ENCODE assay signal across 11 cellular contexts in genomic region chr3:107794664-107795443, GRCh38.
DNase-seq lines count a peak whose midpoint lies in the region; ATAC-seq and TF ChIP-seq lines count a peak whose summit lies in the region.
"Had no signal": no experiment of that assay in that cellular context is flagged by ENCODE, and none has a peak within 500 bp of the region (broad histone marks: within the 10 kb centered on the region; RNA-seq: fewer than 3 reads in every experiment).

No MANE protein-coding gene starts in this region.

- no peaks in the 10 kb centered on the region for H3K79me1 ChIP-seq in trophoblast cell (ENCODE audit: low read length)

- H3K4ac ChIP-seq in trophoblast cell (ENCODE audit: low read depth, low read length), result no peak overlapping the region

- no peak overlapping the region for H2BK120ac ChIP-seq in trophoblast cell (ENCODE audit: insufficient read depth, low read length, poor library complexity)

- H3K27ac ChIP-seq in DOHH2 (ENCODE audit: low read depth, low read length) (no peak overlapping the region), PC-3 (ENCODE audit: low read length) (no peak overlapping the region), trophoblast cell (ENCODE audit: low read depth, low read length) (no peak overlapping the region)
- H3K27ac ChIP-seq: skin epidermis had no signal

- H3K27me3 ChIP-seq in DOHH2 (ENCODE audit: control insufficient read depth, low read length) (no peaks in the 10 kb centered on the region), PC-3 (ENCODE audit: low read length) (no peaks in the 10 kb centered on the region), trophoblast cell (ENCODE audit: insufficient read depth, low read length) (no peaks in the 10 kb centered on the region)

- no peak overlapping the region for H2AK5ac ChIP-seq in trophoblast cell (ENCODE audit: low read length)

- H3K36me3 ChIP-seq in DOHH2 (ENCODE audit: control insufficient read depth, low read length) (peaks cover 40% of the 10 kb centered on the region), PC-3 (ENCODE audit: low read depth, low read length) (peaks cover 2% of the 10 kb centered on the region; the same call in 1 of the 2 replicates), trophoblast cell (ENCODE audit: control insufficient read depth in 1 of 2, insufficient read depth in 2 of 2, low read length in 2 of 2) (peaks cover 6 to 8% of the 10 kb centered on the region in 2 experiments)

- WGBS in trophoblast cell (ENCODE audit: extremely low coverage, insufficient coverage, insufficient read length), result no CpG with 5 or more reads among the region's 8 CpGs

- no peaks in the 10 kb centered on the region for H3K79me2 ChIP-seq in DOHH2 (ENCODE audit: control insufficient read depth, low read length)
- no peaks in the 10 kb centered on the region for H3K79me2 ChIP-seq in PC-3 (ENCODE audit: low read length)
- H3K79me2 ChIP-seq in trophoblast cell (ENCODE audit: control insufficient read depth, insufficient read depth, low read length, poor library complexity), result no peaks in the 10 kb centered on the region

- H4K20me1 ChIP-seq in DOHH2 (ENCODE audit: control insufficient read depth, insufficient read depth, low read depth, low read length) (no peaks in the 10 kb centered on the region), PC-3 (ENCODE audit: low read length) (no peaks in the 10 kb centered on the region)

- no peak for TF ChIP-seq POLR2A in GM18505 (IDR thresholded peaks at IDR 0.05; ENCODE audit: borderline replicate concordance, extremely low read depth, insufficient read depth, insufficient read length)

- no peaks in the 10 kb centered on the region for H3F3A ChIP-seq in DOHH2 (ENCODE audit: control insufficient read depth, insufficient read depth)
- no peaks in the 10 kb centered on the region for H3F3A ChIP-seq in PC-3 (ENCODE audit: low read length, unreplicated experiment)

- H3K23ac ChIP-seq in trophoblast cell (ENCODE audit: low read length), result no peak overlapping the region

- H4K12ac ChIP-seq in trophoblast cell (ENCODE audit: low read depth, low read length), result no peak overlapping the region

- TF ChIP-seq CTCF in DOHH2 (IDR thresholded peaks at IDR 0.05; ENCODE audit: low read depth, low read length, poor library complexity, severe bottlenecking) (peak; percentile 34), PC-3 (conservative IDR thresholded peaks at IDR 0.05; ENCODE audit: low read depth, low read length) (peak; percentile 55), fibroblast of the aortic adventitia (IDR thresholded peaks at IDR 0.05; ENCODE audit: insufficient read depth, low read length) (peak; percentile 64), GM10248 (IDR thresholded peaks at IDR 0.05; ENCODE audit: control extremely low read depth, extremely low read depth, low read depth, missing control alignments) (no peak)

- H2AFZ ChIP-seq in PC-3 (ENCODE audit: low read length) (no peak overlapping the region), trophoblast cell (ENCODE audit: insufficient read depth, low read length, poor library complexity) (no peak overlapping the region)

- H3K4me1 ChIP-seq in DOHH2 (ENCODE audit: control insufficient read depth, low read length) (peaks cover 23% of the 10 kb centered on the region), PC-3 (ENCODE audit: insufficient read depth, low read length) (peaks cover 11% of the 10 kb centered on the region), trophoblast cell (ENCODE audit: control insufficient read depth in 1 of 2, insufficient read depth in 2 of 2, low read length in 2 of 2) (no peaks in the 10 kb centered on the region)

- no peak overlapping the region for H4K8ac ChIP-seq in trophoblast cell (ENCODE audit: low read depth, low read length)

- BruUV-seq in PC-3 (replicated peaks; lab: Mats Ljungman, UMichigan), result no TSS peak

- H3K4me3 ChIP-seq in DOHH2 (ENCODE audit: low read length) (no peak overlapping the region), PC-3 (ENCODE audit: low read length) (no peak overlapping the region), fibroblast of the aortic adventitia (ENCODE audit: low read depth, low read length) (no peak overlapping the region), trophoblast cell (ENCODE audit: low read depth, low read length) (no peak overlapping the region)
- H3K4me3 ChIP-seq: skin epidermis had no signal

- ATAC-seq in PC-3 (peak; percentile 43), GM18505 (IDR thresholded peaks at IDR 0.05; ENCODE audit: unreplicated experiment) (no peak), HG03571 (IDR thresholded peaks at IDR 0.05; ENCODE audit: unreplicated experiment) (no peak), HG03095 (IDR thresholded peaks at IDR 0.05; ENCODE audit: unreplicated experiment) (no peak)
- ATAC-seq: activated CD8-positive, alpha-beta memory T cell treated with anti-CD3 and anti-CD28 coated beads, Interleukin-2, amount 10 ng/mL, durations not matched to agents 7 days and 5 days had no signal

- H4K91ac ChIP-seq in trophoblast cell (ENCODE audit: low read depth, low read length), result no peak overlapping the region

- no peak overlapping the region for H2BK5ac ChIP-seq in trophoblast cell (ENCODE audit: low read depth, low read length, poor library complexity)

- H3K9ac ChIP-seq in PC-3 (ENCODE audit: low read length) (no peak overlapping the region), trophoblast cell (ENCODE audit: low read length) (no peak overlapping the region)

- CTCF ChIA-PET in PC-3 (lab: Charles Lee) (interaction anchor here (0.5 to 0.6 kb wide), 2 partner anchors 86 to 114 kb away, joined by 3 read pairs; no protein-coding TSS in a partner anchor), GM10248 (lab: Yijun Ruan, JAX) (interaction anchor here (0.6 to 2.1 kb wide), 4 partner anchors 9 to 119 kb away, joined by 3 to 6 read pairs (median 3); no protein-coding TSS in a partner anchor)

- H2BK12ac ChIP-seq in trophoblast cell (ENCODE audit: low read length), result peak overlapping the region; percentile 38

- DNase-seq in PC-3 (peak; percentile 30), fibroblast of the aortic adventitia (ENCODE audit: low read depth) (peak; percentile 81), trophoblast cell (no peak), GM10248 (ENCODE audit: extremely low spot score) (no peak)
- DNase-seq: activated CD8-positive, alpha-beta memory T cell treated with anti-CD3 and anti-CD28 coated beads, Interleukin-2, amount 10 ng/mL, durations not matched to agents 7 days and 5 days; stimulated activated naive CD4-positive, alpha-beta T cell had no signal

- H3K4me2 ChIP-seq in DOHH2 (ENCODE audit: low read length), result no peak overlapping the region
- H3K4me2 ChIP-seq in PC-3 (ENCODE audit: low read length), result no peak overlapping the region
- H3K4me2 ChIP-seq in trophoblast cell (ENCODE audit: low read length), result no peak overlapping the region

- POLR2A ChIA-PET in PC-3 (lab: Charles Lee; ENCODE audit: unreplicated experiment) (no interaction called here), GM10248 (lab: Yijun Ruan, JAX) (no interaction called here)

- intact Hi-C loops in PC-3 (cut with micrococcal nuclease), result no loop called here

- no peak overlapping the region for H3K14ac ChIP-seq in trophoblast cell (ENCODE audit: low read length)

- no peak overlapping the region for H3K18ac ChIP-seq in trophoblast cell (ENCODE audit: low read length)

- H3K9me3 ChIP-seq in DOHH2 (ENCODE audit: control insufficient read depth, insufficient read depth, low read length) (no peaks in the 10 kb centered on the region), PC-3 (ENCODE audit: low read length) (no peaks in the 10 kb centered on the region), trophoblast cell (ENCODE audit: insufficient read depth, low read depth, low read length) (no peaks in the 10 kb centered on the region)

- H3K9me2 ChIP-seq in DOHH2 (replicated peaks; ENCODE audit: control insufficient read depth, low read length), result no peaks in the 10 kb centered on the region
- H3K9me2 ChIP-seq in PC-3 (replicated peaks; ENCODE audit: low read length), result no peaks in the 10 kb centered on the region

Comparison
In these comparisons a context has a peak if more than half of its experiments do, and no peak if none do; other contexts are left out.
1. DNase-seq: peak in PC-3 (single experiment) and fibroblast of the aortic adventitia (single experiment); none in trophoblast cell (0 of 2) and GM10248 (single experiment).